ENCODE assay signal across 1 cellular context in genomic region chr6:16628580-16628979, GRCh38.
TF ChIP-seq lines count a peak whose summit lies in the region.

No MANE protein-coding gene starts in this region.

TF ChIP-seq in HEK293, 187 proteins besides CTCF, POLR2A, EP300 and RAD21:
- peak; percentile 74; the same call in 1 of the 2 replicates for TF ChIP-seq ZNF280D (tag by site-specific recombination; IDR thresholded peaks at IDR 0.05)
- TF ChIP-seq ZNF146 (tag by site-specific recombination; IDR thresholded peaks at IDR 0.05) = peak; percentile 98
- TF ChIP-seq ZNF580 (tag by site-specific recombination; IDR thresholded peaks at IDR 0.05) = peak; percentile 97
